In genomic region chr14:97539389-97539786, GRCh38 we compare ENCODE assay signal across 25 cellular contexts.
"Had no signal": no experiment of that assay in that cellular context is flagged by ENCODE, and none has a peak within 500 bp of the region (broad histone marks: within the 10 kb centered on the region; RNA-seq: fewer than 3 reads in every experiment).

No MANE protein-coding gene starts in this region.

- H3K36me3 Mint-ChIP-seq: activated naive CD8-positive, alpha-beta T cell treated with anti-CD3 and anti-CD28 coated beads for 36 hours; IgD-negative memory B cell; T-cell had no signal

- H3K27ac Mint-ChIP-seq: activated CD8-positive, alpha-beta T cell treated with anti-CD3 and anti-CD28 coated beads for 36 hours; activated naive CD4-positive, alpha-beta T cell treated with anti-CD3 and anti-CD28 coated beads, Interleukin-2, amount 10 ng/mL, durations not matched to agents 7 days and 5 days; activated naive CD8-positive, alpha-beta T cell treated with anti-CD3 and anti-CD28 coated beads for 36 hours; activated T-cell treated with anti-CD3 and anti-CD28 coated beads, Interleukin-2, amount 50 U/mL, for 72 hours; activated T-helper 2 cell treated with anti-CD3 and anti-CD28 coated beads, Interferon-gamma antibody, Interleukin-2, Interleukin-4, amounts not matched to agents 10 μg/mL and 5 μg/mL and 100 μg/mL, durations not matched to agents 14 hours and 24 hours and 36 hours; IgD-negative memory B cell had no signal

- DNase-seq: activated CD4-positive, alpha-beta T cell treated with anti-CD3 and anti-CD28 coated beads, Interleukin-2, amount 10 ng/mL, durations not matched to agents 7 days and 5 days; activated CD4-positive, CD25-positive, alpha-beta regulatory T cell; activated CD8-positive, alpha-beta memory T cell treated with anti-CD3 and anti-CD28 coated beads, Interleukin-2, amount 50 U/mL, for 4 hours; activated CD8-positive, alpha-beta T cell treated with anti-CD3 and anti-CD28 coated beads for 36 hours; activated gamma-delta T cell treated with Interleukin-2 at 50 U/mL for 16 hours; activated naive CD4-positive, alpha-beta T cell treated with anti-CD3 and anti-CD28 coated beads, Interleukin-2, amount 10 ng/mL, durations not matched to agents 7 days and 5 days; activated naive CD8-positive, alpha-beta T cell treated with anti-CD3 and anti-CD28 coated beads for 36 hours; activated T-cell treated with anti-CD3 and anti-CD28 coated beads, Interleukin-2, amount 50 U/mL, for 72 hours; brain microvascular endothelial cell; KG1; MG63; MV-4-11; NCI-H1105; NCI-H1436; NCI-H1694 treated with DMSO at 0.1 percent for 48 hours; NCI-H2029 treated with DMSO at 0.1 percent for 48 hours; NCI-H446; NCI-H524 treated with DMSO at 0.1 percent for 48 hours; PC-9; T-cell had no signal

- H3K9me3 ChIP-seq: MG63 had no signal

- H3K36me3 ChIP-seq: brain microvascular endothelial cell, MG63 had no signal

- H3K27me3 Mint-ChIP-seq: activated CD4-positive, alpha-beta T cell treated with anti-CD3 and anti-CD28 coated beads, Interleukin-2, amount 10 ng/mL, durations not matched to agents 7 days and 5 days; activated CD8-positive, alpha-beta T cell treated with anti-CD3 and anti-CD28 coated beads for 36 hours; activated naive CD8-positive, alpha-beta T cell treated with anti-CD3 and anti-CD28 coated beads for 36 hours; IgD-negative memory B cell; T-cell had no signal

- ATAC-seq: activated CD8-positive, alpha-beta T cell treated with anti-CD3 and anti-CD28 coated beads for 36 hours; Right ventricle myocardium inferior had no signal

- H3K9me3 Mint-ChIP-seq: activated CD4-positive, alpha-beta T cell treated with anti-CD3 and anti-CD28 coated beads, Interleukin-2, amount 10 ng/mL, durations not matched to agents 7 days and 5 days; activated CD8-positive, alpha-beta T cell treated with anti-CD3 and anti-CD28 coated beads for 36 hours; activated naive CD4-positive, alpha-beta T cell treated with anti-CD3 and anti-CD28 coated beads, Interleukin-2, amount 10 ng/mL, durations not matched to agents 7 days and 5 days; activated naive CD8-positive, alpha-beta T cell treated with anti-CD3 and anti-CD28 coated beads for 36 hours; activated T-cell treated with anti-CD3 and anti-CD28 coated beads, Interleukin-2, amount 50 U/mL, for 72 hours; activated T-helper 2 cell treated with anti-CD3 and anti-CD28 coated beads, Interferon-gamma antibody, Interleukin-2, Interleukin-4, amounts not matched to agents 10 μg/mL and 5 μg/mL and 100 μg/mL, durations not matched to agents 14 hours and 24 hours and 36 hours; T-cell had no signal

- H3K27me3 ChIP-seq: brain microvascular endothelial cell, MG63 had no signal

- H3K4me3 ChIP-seq: MG63, PC-9, SK-N-MC had no signal

- H3K4me1 Mint-ChIP-seq: IgD-negative memory B cell had no signal

- H3K4me3 Mint-ChIP-seq: activated CD4-positive, alpha-beta T cell treated with anti-CD3 and anti-CD28 coated beads, Interleukin-2, amount 10 ng/mL, durations not matched to agents 7 days and 5 days; activated CD8-positive, alpha-beta T cell treated with anti-CD3 and anti-CD28 coated beads for 36 hours; activated naive CD4-positive, alpha-beta T cell treated with anti-CD3 and anti-CD28 coated beads, Interleukin-2, amount 10 ng/mL, durations not matched to agents 7 days and 5 days; activated naive CD8-positive, alpha-beta T cell treated with anti-CD3 and anti-CD28 coated beads for 36 hours; activated T-cell treated with anti-CD3 and anti-CD28 coated beads, Interleukin-2, amount 50 U/mL, for 72 hours; IgD-negative memory B cell; T-cell had no signal

- H3K27ac ChIP-seq: brain microvascular endothelial cell, PC-9, SK-N-MC, VCaP had no signal
